Comparison of ENCODE assay signal across 31 cellular contexts in genomic region chr5:2958976-2959375, GRCh38.
"Had no signal": no experiment of that assay in that cellular context is flagged by ENCODE, and none has a peak within 500 bp of the region (broad histone marks: within the 10 kb centered on the region; RNA-seq: fewer than 3 reads in every experiment).

No MANE protein-coding gene starts in this region.

- H3K27me3 ChIP-seq: adrenal gland, ascending aorta, body of pancreas, brain microvascular endothelial cell, breast epithelium, cardiac muscle cell had no signal

- ATAC-seq: activated naive CD4-positive, alpha-beta T cell treated with anti-CD3 and anti-CD28 coated beads, Interleukin-2, amount 50 U/mL, for 72 hours; activated naive CD8-positive, alpha-beta T cell treated with anti-CD3 and anti-CD28 coated beads, Interleukin-2, amount 50 U/mL, for 24 hours; activated T-cell treated with anti-CD3 and anti-CD28 coated beads, Interleukin-2, amount 50 U/mL, for 4 hours; activated T-cell treated with anti-CD3 and anti-CD28 coated beads, Interleukin-2, amount 50 U/mL, for 72 hours; activated T-helper 17 cell treated with anti-CD3 and anti-CD28 coated beads, Interleukin-2, amount 50 U/mL, for 72 hours; body of pancreas had no signal

- H3K36me3 ChIP-seq: adrenal gland, ascending aorta, brain microvascular endothelial cell, breast epithelium, cardiac muscle cell had no signal

- DNase-seq: activated effector memory CD4-positive, alpha-beta T cell treated with anti-CD3 and anti-CD28 coated beads, Interleukin-2, amount 50 U/mL, for 16 hours; activated effector memory CD4-positive, alpha-beta T cell treated with Interleukin-2 at 50 U/mL for 16 hours; activated gamma-delta T cell; activated gamma-delta T cell treated with Interleukin-2 at 50 U/mL for 16 hours; activated naive CD4-positive, alpha-beta T cell; activated naive CD4-positive, alpha-beta T cell treated with anti-CD3 and anti-CD28 coated beads for 36 hours; activated naive CD4-positive, alpha-beta T cell treated with anti-CD3 and anti-CD28 coated beads, Interleukin-2, amount 10 ng/mL, durations not matched to agents 7 days and 5 days; activated naive CD4-positive, alpha-beta T cell treated with anti-CD3 and anti-CD28 coated beads, Interleukin-2, amount 50 U/mL, for 16 hours; activated naive CD4-positive, alpha-beta T cell treated with Interleukin-2 at 50 U/mL for 16 hours; activated naive CD8-positive, alpha-beta T cell treated with anti-CD3 and anti-CD28 coated beads for 36 hours; activated naive CD8-positive, alpha-beta T cell treated with anti-CD3 and anti-CD28 coated beads, Interleukin-2, amount 10 ng/mL, durations not matched to agents 7 days and 5 days; activated naive CD8-positive, alpha-beta T cell treated with anti-CD3 and anti-CD28 coated beads, Interleukin-2, amount 50 U/mL, for 24 hours; activated T-cell treated with anti-CD3 and anti-CD28 coated beads, Interleukin-2, amount 50 U/mL, for 24 hours; activated T-cell treated with anti-CD3 and anti-CD28 coated beads, Interleukin-2, amount 50 U/mL, for 4 hours; activated T-cell treated with anti-CD3 and anti-CD28 coated beads, Interleukin-2, amount 50 U/mL, for 48 hours; activated T-cell treated with anti-CD3 and anti-CD28 coated beads, Interleukin-2, amount 50 U/mL, for 72 hours; adrenal gland; amniotic stem cell; amygdala; anterior cingulate cortex; aorta; body of pancreas; brain microvascular endothelial cell; caudate nucleus; central memory CD4-positive, alpha-beta T cell; cerebellar nuclear complex had no signal

- H3K4me3 ChIP-seq: adrenal gland, ascending aorta, body of pancreas, breast epithelium, cardiac muscle cell had no signal

- H3K27ac ChIP-seq: adrenal gland, ascending aorta, body of pancreas, brain microvascular endothelial cell, breast epithelium, cardiac muscle cell had no signal

- H3K4me1 ChIP-seq: adrenal gland, ascending aorta, body of pancreas, breast epithelium had no signal

- H3K9me3 ChIP-seq: adrenal gland, ascending aorta had no signal
